ENCODE assay signal across 9 cellular contexts in the genomic region with DNA sequence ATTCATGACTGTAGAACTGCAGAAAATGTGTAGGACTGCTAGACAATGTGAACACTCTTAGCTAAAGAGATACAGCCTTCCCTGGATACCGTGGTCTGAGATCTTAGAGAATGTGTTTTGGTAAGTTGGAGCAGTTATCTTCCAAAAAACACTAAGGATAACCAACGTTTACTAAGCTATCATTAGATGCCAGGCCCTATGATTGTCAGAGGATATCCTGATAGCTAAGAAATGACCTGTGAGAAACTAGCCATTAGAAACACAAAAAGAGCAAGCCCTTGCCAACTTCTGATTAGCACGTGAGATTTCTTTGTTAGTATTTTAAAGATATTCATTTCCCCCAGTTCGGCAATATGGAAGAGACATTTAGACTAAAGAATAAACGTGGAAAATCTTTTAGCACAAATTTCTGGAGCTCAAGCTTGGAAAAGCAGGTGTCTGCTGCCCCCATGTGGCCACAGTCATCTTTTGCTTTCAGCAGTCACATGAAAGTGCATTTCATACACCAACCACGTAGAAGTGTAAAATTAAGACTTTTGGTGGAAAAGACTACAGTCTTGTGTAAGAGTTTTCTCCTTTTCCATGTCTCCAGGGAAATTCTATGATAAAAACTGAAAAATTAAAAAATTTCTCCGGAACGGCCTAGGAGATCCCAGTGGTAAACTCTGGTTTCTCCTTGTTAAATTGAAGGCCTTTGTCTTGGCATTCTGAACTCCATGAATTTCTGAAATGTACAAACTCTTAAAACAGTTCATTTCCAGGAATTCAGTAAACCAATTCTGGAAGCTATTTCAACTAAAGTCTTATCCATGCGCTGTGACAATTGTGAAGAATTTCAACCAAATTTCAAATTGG.
DNase-seq lines count a peak whose midpoint lies in the region; ATAC-seq and TF ChIP-seq lines count a peak whose summit lies in the region.
"Had no signal": no experiment of that assay in that cellular context is flagged by ENCODE, and none has a peak within 500 bp of the region (broad histone marks: within the 10 kb centered on the region; RNA-seq: fewer than 3 reads in every experiment).

No MANE protein-coding gene starts in this region.

- 0 out of 2 replicates have a peak overlapping the region, but pooled peaks have one; percentile 15 for H3K4me2 ChIP-seq in PC-3 (ENCODE audit: low read length)

- CTCF ChIA-PET in CD4-positive, alpha-beta memory T cell (lab: Charles Lee; ENCODE audit: partially characterized antibody) = interaction anchor here (0.8 to 2.7 kb wide), 18 partner anchors 11 to 1339 kb away, joined by 3 to 14 read pairs (median 3); no protein-coding TSS in a partner anchor
- CTCF ChIA-PET in HEK293T (lab: Yijun Ruan, JAX) = interaction anchor here (0.8 to 1.9 kb wide), 5 partner anchors 11 to 807 kb away, joined by 3 to 6 read pairs (median 4); no protein-coding TSS in a partner anchor
- CTCF ChIA-PET in PC-3 (lab: Charles Lee) = interaction anchor here (0.6 to 1.2 kb wide), 5 partner anchors 14 to 1265 kb away, joined by 3 to 6 read pairs (median 4); no protein-coding TSS in a partner anchor

- TF ChIP-seq EP300 in ovary (IDR thresholded peaks at IDR 0.05) = no peak

- no peak overlapping the region for H3K4me3 Mint-ChIP-seq in CD4-positive, alpha-beta memory T cell
- no peak overlapping the region for H3K4me3 Mint-ChIP-seq in type B pancreatic cell
- H3K4me3 Mint-ChIP-seq: activated naive CD8-positive, alpha-beta T cell had no signal

- H2AFZ ChIP-seq in PC-3 (ENCODE audit: low read length) = peak overlapping the region; percentile 67

- peak; percentile 46 for ATAC-seq in PC-3
- no peak for ATAC-seq in foreskin keratinocyte
- ATAC-seq in GM19351 (IDR thresholded peaks at IDR 0.05; ENCODE audit: unreplicated experiment) = no peak

- TF ChIP-seq POLR2A in ovary (IDR thresholded peaks at IDR 0.05) = no peak

- H3K9me2 ChIP-seq in PC-3 (replicated peaks; ENCODE audit: low read length) = no peaks in the 10 kb centered on the region

- no peaks in the 10 kb centered on the region for H3K9me3 ChIP-seq in CD4-positive, alpha-beta memory T cell (ENCODE audit: control insufficient read depth in 1 of 2, low read length in 2 of 2)
- no peaks in the 10 kb centered on the region for H3K9me3 ChIP-seq in PC-3 (ENCODE audit: low read length)
- no peaks in the 10 kb centered on the region for H3K9me3 ChIP-seq in ovary

- POLR2A ChIA-PET in CD4-positive, alpha-beta memory T cell (lab: Charles Lee; ENCODE audit: partially characterized antibody) = no interaction called here
- POLR2A ChIA-PET in HEK293T (lab: Yijun Ruan, JAX) (no interaction called here), PC-3 (lab: Charles Lee; ENCODE audit: unreplicated experiment) (interaction anchor here (0.6 kb wide), 1 partner anchor 28 kb away, joined by 3 read pairs; no protein-coding TSS in a partner anchor)

- H4K20me1 ChIP-seq in PC-3 (ENCODE audit: low read length) = no peaks in the 10 kb centered on the region

- TF ChIP-seq CTCF in PC-3 (conservative IDR thresholded peaks at IDR 0.05; ENCODE audit: low read depth, low read length) = peak; percentile 94
- TF ChIP-seq CTCF in foreskin keratinocyte (conservative IDR thresholded peaks at IDR 0.05) = peak; percentile 81
- TF ChIP-seq CTCF in ovary (IDR thresholded peaks at IDR 0.05) = peak; percentile 40 to 65 (median 63)
- TF ChIP-seq CTCF in type B pancreatic cell (conservative IDR thresholded peaks at IDR 0.05) = peak; percentile 96

- H3K79me2 ChIP-seq in PC-3 (ENCODE audit: low read length) = no peaks in the 10 kb centered on the region

- H3K36me3 Mint-ChIP-seq in CD4-positive, alpha-beta memory T cell = no peaks in the 10 kb centered on the region
- no peaks in the 10 kb centered on the region for H3K36me3 Mint-ChIP-seq in type B pancreatic cell
- H3K36me3 Mint-ChIP-seq: activated naive CD8-positive, alpha-beta T cell had no signal

- H3K4me1 ChIP-seq in CD4-positive, alpha-beta memory T cell (ENCODE audit: insufficient read depth, low read length) = no peaks in the 10 kb centered on the region
- peaks cover 7% of the 10 kb centered on the region; the same call in 1 of the 2 replicates for H3K4me1 ChIP-seq in PC-3 (ENCODE audit: insufficient read depth, low read length)
- H3K4me1 ChIP-seq in foreskin keratinocyte = no peaks in the 10 kb centered on the region
- peaks cover 3% of the 10 kb centered on the region for H3K4me1 ChIP-seq in ovary (ENCODE audit: insufficient read depth)

- no peaks in the 10 kb centered on the region for H3K27me3 ChIP-seq in CD4-positive, alpha-beta memory T cell (ENCODE audit: insufficient read depth, low read length)
- H3K27me3 ChIP-seq in PC-3 (ENCODE audit: low read length) (no peaks in the 10 kb centered on the region), foreskin keratinocyte (no peaks in the 10 kb centered on the region), ovary (no peaks in the 10 kb centered on the region)

- H3K27ac ChIP-seq in CD4-positive, alpha-beta memory T cell (ENCODE audit: low read depth, low read length) = no peak overlapping the region
- H3K27ac ChIP-seq in PC-3 (ENCODE audit: low read length) (peak overlapping the region; percentile 24), foreskin keratinocyte (no peak overlapping the region), ovary (no peak overlapping the region)

- H3K4me3 ChIP-seq in CD4-positive, alpha-beta memory T cell (ENCODE audit: low read length in 2 of 2) = no peak overlapping the region
- H3K4me3 ChIP-seq in PC-3 (ENCODE audit: low read length) = no peak overlapping the region
- H3K4me3 ChIP-seq in ovary = no peak overlapping the region

- DNase-seq in CD4-positive, alpha-beta memory T cell = peak; percentile 44 to 55 (median 45)
- peak; percentile 60 for DNase-seq in HEK293T (ENCODE audit: extremely low spot score)
- peak; percentile 83 for DNase-seq in PC-3
- DNase-seq in activated T-helper 1 cell treated with anti-CD3 and anti-CD28 coated beads, Interleukin-2, amount 50 U/mL, for 16 hours (ENCODE audit: low read depth in 1 of 2, low spot score in 1 of 2) = peak; percentile 29 to 35
- DNase-seq in foreskin keratinocyte = peak in 1 of 2 donors; percentile 29
- DNase-seq in ovary = peak; percentile 68 to 87 (median 84)
- DNase-seq in type B pancreatic cell (ENCODE audit: extremely low spot score, unreplicated experiment) = no peak

- WGBS in ovary, 3 donors = 11 to 15% (median 11%) methylated on average over 9 of the region's 9 CpGs

- H3K9ac ChIP-seq in PC-3 (ENCODE audit: low read length) = 0 out of 2 replicates have a peak overlapping the region, but pooled peaks have one; percentile 30

- intact Hi-C loops in CD4-positive, alpha-beta memory T cell (cut with micrococcal nuclease) = loop anchor here (2.0 kb wide), 1 partner anchor 894 kb away; no protein-coding TSS in a partner anchor
- intact Hi-C loops in PC-3 (cut with micrococcal nuclease) (loop anchor here (1.0 kb wide), 1 partner anchor 27 kb away; no protein-coding TSS in a partner anchor), ovary (cut with DNase I) (loop anchor here in 2 of 4 donors (10.0 kb wide), 2 partner anchors 894 to 1084 kb away; no protein-coding TSS in a partner anchor)

- peaks cover 0 to 4% (median 0%) of the 10 kb centered on the region in 4 donors for H3K4me1 Mint-ChIP-seq in CD4-positive, alpha-beta memory T cell
- peaks cover 4% of the 10 kb centered on the region for H3K4me1 Mint-ChIP-seq in type B pancreatic cell (ENCODE audit: unreplicated experiment)

- no peaks in the 10 kb centered on the region for H3K27me3 Mint-ChIP-seq in CD4-positive, alpha-beta memory T cell
- no peaks in the 10 kb centered on the region for H3K27me3 Mint-ChIP-seq in type B pancreatic cell
- H3K27me3 Mint-ChIP-seq: activated naive CD8-positive, alpha-beta T cell had no signal

- no TSS peak for BruUV-seq in PC-3 (replicated peaks; lab: Mats Ljungman, UMichigan)

- H3F3A ChIP-seq in PC-3 (ENCODE audit: low read length, unreplicated experiment) = no peaks in the 10 kb centered on the region

- H3K9me3 Mint-ChIP-seq in CD4-positive, alpha-beta memory T cell = no peaks in the 10 kb centered on the region
- no peaks in the 10 kb centered on the region for H3K9me3 Mint-ChIP-seq in type B pancreatic cell

- H3K36me3 ChIP-seq in CD4-positive, alpha-beta memory T cell (ENCODE audit: insufficient read depth, low read length) = no peaks in the 10 kb centered on the region
- no peaks in the 10 kb centered on the region for H3K36me3 ChIP-seq in PC-3 (ENCODE audit: low read depth, low read length)
- no peaks in the 10 kb centered on the region for H3K36me3 ChIP-seq in ovary

- no peak overlapping the region for H3K27ac Mint-ChIP-seq in CD4-positive, alpha-beta memory T cell
- H3K27ac Mint-ChIP-seq in type B pancreatic cell = no peak overlapping the region
- H3K27ac Mint-ChIP-seq: activated naive CD8-positive, alpha-beta T cell had no signal

TF ChIP-seq in HEK293T, 16 proteins besides CTCF, POLR2A, EP300 and RAD21:
- TF ChIP-seq L3MBTL2 (conservative IDR thresholded peaks at IDR 0.05) = no peak
- TF ChIP-seq FOXM1 (IDR thresholded peaks at IDR 0.05; ENCODE audit: borderline replicate concordance) = no peak
- no peak for TF ChIP-seq CTBP1 (IDR thresholded peaks at IDR 0.05; ENCODE audit: borderline replicate concordance)
- TF ChIP-seq ZNF384 (IDR thresholded peaks at IDR 0.05) = no peak
- no peak for TF ChIP-seq ELF4 (IDR thresholded peaks at IDR 0.05)
- no peak for TF ChIP-seq FOXA1 (IDR thresholded peaks at IDR 0.05)
- TF ChIP-seq, protein P1, sequence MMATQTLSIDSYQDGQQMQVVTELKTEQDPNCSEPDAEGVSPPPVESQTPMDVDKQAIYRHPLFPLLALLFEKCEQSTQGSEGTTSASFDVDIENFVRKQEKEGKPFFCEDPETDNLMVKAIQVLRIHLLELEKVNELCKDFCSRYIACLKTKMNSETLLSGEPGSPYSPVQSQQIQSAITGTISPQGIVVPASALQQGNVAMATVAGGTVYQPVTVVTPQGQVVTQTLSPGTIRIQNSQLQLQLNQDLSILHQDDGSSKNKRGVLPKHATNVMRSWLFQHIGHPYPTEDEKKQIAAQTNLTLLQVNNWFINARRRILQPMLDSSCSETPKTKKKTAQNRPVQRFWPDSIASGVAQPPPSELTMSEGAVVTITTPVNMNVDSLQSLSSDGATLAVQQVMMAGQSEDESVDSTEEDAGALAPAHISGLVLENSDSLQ (IDR thresholded peaks at IDR 0.05) = no peak
- no peak for TF ChIP-seq HDGF (IDR thresholded peaks at IDR 0.05; ENCODE audit: borderline replicate concordance)
- TF ChIP-seq NFRKB (IDR thresholded peaks at IDR 0.05) = no peak
- TF ChIP-seq BHLHE40 (IDR thresholded peaks at IDR 0.05; ENCODE audit: borderline replicate concordance) = no peak
